16 cellular contexts compared by ENCODE assay signal in genomic region chr9:76351006-76351405, GRCh38.
"Had no signal": no experiment of that assay in that cellular context is flagged by ENCODE, and none has a peak within 500 bp of the region (broad histone marks: within the 10 kb centered on the region; RNA-seq: fewer than 3 reads in every experiment).

No MANE protein-coding gene starts in this region.

- H3K4me3 Mint-ChIP-seq: activated CD4-positive, alpha-beta memory T cell treated with anti-CD3 and anti-CD28 coated beads, Interleukin-2, amount 10 ng/mL, durations not matched to agents 7 days and 5 days; activated CD4-positive, alpha-beta T cell treated with anti-CD3 and anti-CD28 coated beads for 36 hours; activated naive CD8-positive, alpha-beta T cell treated with anti-CD3 and anti-CD28 coated beads, Interleukin-2, amount 10 ng/mL, durations not matched to agents 7 days and 5 days; mesothelial cell of epicardium; neural progenitor cell; stimulated activated effector memory CD8-positive, alpha-beta T cell treated with anti-CD3 and anti-CD28 coated beads, Interleukin-12 subunit alpha, Interleukin-12 subunit beta, amount 100 ng/mL, for 72 hours had no signal

- DNase-seq: activated CD4-positive, alpha-beta memory T cell treated with anti-CD3 and anti-CD28 coated beads, Interleukin-2, amount 10 ng/mL, durations not matched to agents 7 days and 5 days; activated CD4-positive, alpha-beta T cell treated with anti-CD3 and anti-CD28 coated beads for 36 hours; activated gamma-delta T cell treated with Interleukin-2 at 50 U/mL for 16 hours; activated naive CD8-positive, alpha-beta T cell treated with anti-CD3 and anti-CD28 coated beads, Interleukin-2, amount 10 ng/mL, durations not matched to agents 7 days and 5 days; activated T-cell treated with anti-CD3 and anti-CD28 coated beads, Interleukin-2, amount 50 U/mL, for 48 hours; aorta; foreskin melanocyte; head of caudate nucleus; left cardiac atrium; lower lobe of right lung; posterior cingulate gyrus; small intestine; WERI-Rb-1 had no signal

- H3K27me3 Mint-ChIP-seq: activated CD4-positive, alpha-beta T cell treated with anti-CD3 and anti-CD28 coated beads for 36 hours had no signal

- H3K27ac Mint-ChIP-seq: activated CD4-positive, alpha-beta memory T cell treated with anti-CD3 and anti-CD28 coated beads, Interleukin-2, amount 10 ng/mL, durations not matched to agents 7 days and 5 days; activated CD4-positive, alpha-beta T cell treated with anti-CD3 and anti-CD28 coated beads for 36 hours; activated naive CD8-positive, alpha-beta T cell treated with anti-CD3 and anti-CD28 coated beads, Interleukin-2, amount 10 ng/mL, durations not matched to agents 7 days and 5 days; mesothelial cell of epicardium; neural progenitor cell; stimulated activated effector memory CD8-positive, alpha-beta T cell treated with anti-CD3 and anti-CD28 coated beads, Interleukin-12 subunit alpha, Interleukin-12 subunit beta, amount 100 ng/mL, for 72 hours had no signal

- ATAC-seq: activated CD4-positive, alpha-beta T cell treated with anti-CD3 and anti-CD28 coated beads for 36 hours; left cardiac atrium; lower lobe of right lung; stimulated activated effector memory CD8-positive, alpha-beta T cell treated with anti-CD3 and anti-CD28 coated beads, Interleukin-12 subunit alpha, Interleukin-12 subunit beta, amount 100 ng/mL, for 72 hours had no signal

- H3K4me1 Mint-ChIP-seq: activated CD4-positive, alpha-beta memory T cell treated with anti-CD3 and anti-CD28 coated beads, Interleukin-2, amount 10 ng/mL, durations not matched to agents 7 days and 5 days; activated CD4-positive, alpha-beta T cell treated with anti-CD3 and anti-CD28 coated beads for 36 hours; activated naive CD8-positive, alpha-beta T cell treated with anti-CD3 and anti-CD28 coated beads, Interleukin-2, amount 10 ng/mL, durations not matched to agents 7 days and 5 days; neural progenitor cell had no signal

- H3K9me3 Mint-ChIP-seq: activated CD4-positive, alpha-beta memory T cell treated with anti-CD3 and anti-CD28 coated beads, Interleukin-2, amount 10 ng/mL, durations not matched to agents 7 days and 5 days; activated naive CD8-positive, alpha-beta T cell treated with anti-CD3 and anti-CD28 coated beads, Interleukin-2, amount 10 ng/mL, durations not matched to agents 7 days and 5 days; mesothelial cell of epicardium; neural progenitor cell; stimulated activated effector memory CD8-positive, alpha-beta T cell treated with anti-CD3 and anti-CD28 coated beads, Interleukin-12 subunit alpha, Interleukin-12 subunit beta, amount 100 ng/mL, for 72 hours had no signal

- H3K36me3 Mint-ChIP-seq: activated naive CD8-positive, alpha-beta T cell treated with anti-CD3 and anti-CD28 coated beads, Interleukin-2, amount 10 ng/mL, durations not matched to agents 7 days and 5 days; mesothelial cell of epicardium; neural progenitor cell; stimulated activated effector memory CD8-positive, alpha-beta T cell treated with anti-CD3 and anti-CD28 coated beads, Interleukin-12 subunit alpha, Interleukin-12 subunit beta, amount 100 ng/mL, for 72 hours had no signal
